34 cellular contexts compared by ENCODE assay signal in the genomic region with DNA sequence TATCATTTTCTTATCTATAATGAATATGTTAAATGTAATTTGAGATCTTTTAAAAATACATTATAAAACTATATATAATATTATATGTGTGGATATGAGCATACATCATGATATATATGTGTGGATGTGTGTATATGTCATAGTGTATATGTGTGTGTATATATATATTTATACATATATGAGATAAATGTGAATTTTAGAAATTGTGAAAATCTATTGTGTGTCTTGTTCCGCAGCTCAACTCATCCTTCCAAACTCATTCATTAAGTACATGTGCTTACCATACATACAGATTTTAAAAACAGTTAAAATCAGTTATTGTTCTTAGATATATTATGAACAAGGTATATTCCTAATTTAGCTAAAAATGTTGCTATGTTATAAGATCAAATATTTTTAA.
DNase-seq lines count a peak whose midpoint lies in the region; ATAC-seq, FAIRE-seq and TF ChIP-seq lines count a peak whose summit lies in the region.
"Had no signal": no experiment of that assay in that cellular context is flagged by ENCODE, and none has a peak within 500 bp of the region (broad histone marks: within the 10 kb centered on the region; RNA-seq: fewer than 3 reads in every experiment).

No MANE protein-coding gene starts in this region.

- H3K9me1 ChIP-seq in K562 (ENCODE audit: control insufficient read depth, insufficient read depth, low read length), result no peaks in the 10 kb centered on the region

- H3K4me2 ChIP-seq in K562 (ENCODE audit: insufficient read depth, low read length), result no peak overlapping the region
- H3K4me2 ChIP-seq: A549; BLaER1; BLaER1 treated with 17β-estradiol and CSF1 and Interleukin-3, amounts not matched to agents 10 nM and 100 nM had no signal

- H3K36me3 ChIP-seq in K562 (ENCODE audit: control insufficient read depth, insufficient read depth, low read length), result no peaks in the 10 kb centered on the region
- no peaks in the 10 kb centered on the region for H3K36me3 ChIP-seq in small intestine (ENCODE audit: control insufficient read depth in 2 of 2, insufficient read depth in 2 of 2, low read length in 2 of 2)
- H3K36me3 ChIP-seq in HAP-1 (replicated peaks), result no peaks in the 10 kb centered on the region
- H3K36me3 ChIP-seq: BE2C; BLaER1; BLaER1 treated with 17β-estradiol and CSF1 and Interleukin-3, amounts not matched to agents 10 nM and 100 nM had no signal

- TF ChIP-seq POLR2A in K562 (conservative IDR thresholded peaks at IDR 0.05), result no peak

- H3K27me3 ChIP-seq in K562 (ENCODE audit: control insufficient read depth in 2 of 2, insufficient read depth in 2 of 2, low read length in 2 of 2) (no peaks in the 10 kb centered on the region), small intestine (ENCODE audit: control insufficient read depth in 2 of 2, insufficient read depth in 2 of 2, low read length in 2 of 2) (no peaks in the 10 kb centered on the region), HAP-1 (ENCODE audit: low read depth) (no peaks in the 10 kb centered on the region)
- H3K27me3 ChIP-seq: BE2C; BLaER1; BLaER1 treated with 17β-estradiol and CSF1 and Interleukin-3, amounts not matched to agents 10 nM and 100 nM had no signal

- intact Hi-C loops in K562 (cut with micrococcal nuclease), result no loop called here

- H3K27ac ChIP-seq in K562 (ENCODE audit: extremely low read depth, low read depth, low read length) (no peak overlapping the region), small intestine (ENCODE audit: low read depth in 1 of 2, low read length in 1 of 2) (no peak overlapping the region), substantia nigra (ENCODE audit: low read depth, low read length, poor library complexity, severe bottlenecking) (no peak overlapping the region)
- H3K27ac ChIP-seq: 22Rv1; A549; BLaER1; BLaER1 treated with 17β-estradiol and CSF1 and Interleukin-3, amounts not matched to agents 10 nM and 100 nM; C4-2B had no signal

- peaks cover 3% of the 10 kb centered on the region; the same call in 1 of the 2 replicates for H3K9me3 ChIP-seq in K562 (replicated peaks; ENCODE audit: control insufficient read depth, insufficient read depth, low read depth, low read length)
- no peaks in the 10 kb centered on the region for H3K9me3 ChIP-seq in small intestine (ENCODE audit: control insufficient read depth, low read depth)
- H3K9me3 ChIP-seq in HAP-1, result no peaks in the 10 kb centered on the region
- H3K9me3 ChIP-seq: A549, BE2C, BLaER1, Caco-2 had no signal

- TF ChIP-seq EP300 in K562 (IDR thresholded peaks at IDR 0.05; ENCODE audit: low read length), result no peak

- DNase-seq in K562 (ENCODE audit: extremely low read depth in 1 of 4, low spot score in 3 of 4) (no peak), frontal cortex (ENCODE audit: low spot score in 2 of 2) (no peak), small intestine (no peak), substantia nigra (lab: John Stamatoyannopoulos, UW) (no peak), NCI-H345 treated with DMSO at 0.1 percent for 48 hours (lab: John Stamatoyannopoulos, UW; ENCODE audit: unreplicated experiment) (no peak), HAP-1 (ENCODE audit: low spot score in 2 of 2) (no peak)
- DNase-seq in central memory CD4-positive, alpha-beta T cell, result no peak
- DNase-seq: 8988T; ACHN; AML-193; BE2C; C1 segment of cervical spinal cord; Caco-2; Calu3; CD4-positive, alpha-beta memory T cell; CD4-positive, alpha-beta T cell; CD4-positive, CD25-positive, alpha-beta regulatory T cell; CD8-positive, alpha-beta memory T cell; CD8-positive, alpha-beta T cell; COR-L47; DMS 273 treated with DMSO at 0.1 percent for 48 hours; DMS153; DMS53; DMS79; DMS79 treated with DMSO at 0.1 percent for 48 hours; DND-41; EL had no signal

- FAIRE-seq in G401.6 (lab: Jason Lieb, UNC), result peak; percentile 54
- no peak for FAIRE-seq in K562 (lab: Jason Lieb, UNC)
- peak; percentile 39 for FAIRE-seq in frontal cortex (lab: Jason Lieb, UNC)
- FAIRE-seq in small intestine (lab: Jason Lieb, UNC), result peak; percentile 53
- FAIRE-seq: A549, D721Med had no signal

- no peak overlapping the region for H2AFZ ChIP-seq in K562 (ENCODE audit: low read depth, low read length)

- no peak for TF ChIP-seq RAD21 in K562 (CRISPR knock-in tag; conservative IDR thresholded peaks at IDR 0.05 in 1 of 2, IDR thresholded peaks at IDR 0.05 in 1 of 2)

- no peak for ATAC-seq in K562
- ATAC-seq: A549; CD8-positive, alpha-beta T cell had no signal

- no peak overlapping the region for H3K4me3 ChIP-seq in K562
- H3K4me3 ChIP-seq in small intestine (ENCODE audit: low read depth in 1 of 2, low read length in 2 of 2), result no peak overlapping the region
- no peak overlapping the region for H3K4me3 ChIP-seq in HAP-1
- H3K4me3 ChIP-seq: A549; BLaER1; BLaER1 treated with 17β-estradiol and CSF1 and Interleukin-3, amounts not matched to agents 10 nM and 100 nM had no signal

- no peaks in the 10 kb centered on the region for H3K79me2 ChIP-seq in K562 (ENCODE audit: control insufficient read depth, insufficient read depth, low read length)

- BruUV-seq in K562 (replicated peaks; lab: Mats Ljungman, UMichigan), result no TSS peak

- POLR2A ChIA-PET in K562 (lab: Yijun Ruan, JAX), result no interaction called here

- in situ Hi-C loops in K562 (cut with MboI), result no loop called here
- in situ Hi-C loops in HAP-1 (cut with MboI; ENCODE audit: low sequenced_read_pairs), result no loop called here

- no peak for TF ChIP-seq CTCF in K562 (IDR thresholded peaks at IDR 0.05 in 2 of 3, conservative IDR thresholded peaks at IDR 0.05 in 1 of 3; ENCODE audit: insufficient read depth in 2 of 3, low read depth in 1 of 3, low read length in 3 of 3)

- no peak overlapping the region for H3K9ac ChIP-seq in K562 (ENCODE audit: insufficient read depth in 1 of 2, low read depth in 2 of 2, low read length in 2 of 2)
- H3K9ac ChIP-seq: BLaER1; BLaER1 treated with 17β-estradiol and CSF1 and Interleukin-3, amounts not matched to agents 10 nM and 100 nM had no signal

- no peaks in the 10 kb centered on the region for H3K4me1 ChIP-seq in K562 (replicated peaks in 1 of 2; ENCODE audit: control insufficient read depth in 2 of 2, insufficient read depth in 2 of 2, low read length in 2 of 2)
- no peaks in the 10 kb centered on the region for H3K4me1 ChIP-seq in small intestine (ENCODE audit: control insufficient read depth in 2 of 2, insufficient read depth in 1 of 2, low read depth in 1 of 2, low read length in 1 of 2)
- H3K4me1 ChIP-seq in HAP-1, result no peaks in the 10 kb centered on the region
- H3K4me1 ChIP-seq: A549; BE2C; BLaER1; BLaER1 treated with 17β-estradiol and CSF1 and Interleukin-3, amounts not matched to agents 10 nM and 100 nM; Caco-2 had no signal

- CTCF ChIA-PET in K562 (lab: Yijun Ruan, JAX; ENCODE audit: low intra/inter-chr PET ratio), result no interaction called here

- 5% methylated on average over 1 of the region's 1 CpG for WGBS in K562 (ENCODE audit: insufficient coverage, low coverage, missing lambda C conversion rate)
- 91 to 97% (median 96%) methylated on average over 1 of the region's 1 CpG for WGBS in small intestine, 3 donors

- H4K20me1 ChIP-seq in K562 (replicated peaks; ENCODE audit: control insufficient read depth, insufficient read depth, low read length), result no peaks in the 10 kb centered on the region
- H4K20me1 ChIP-seq: BLaER1; BLaER1 treated with 17β-estradiol and CSF1 and Interleukin-3, amounts not matched to agents 10 nM and 100 nM had no signal

TF ChIP-seq in K562, 482 proteins besides CTCF, POLR2A, EP300 and RAD21:
- TF ChIP-seq MCM5 (IDR thresholded peaks at IDR 0.05; ENCODE audit: low read depth) (no peak), SMAD3 (CRISPR knock-in tag; conservative IDR thresholded peaks at IDR 0.05) (no peak), TFAM (CRISPR knock-in tag; conservative IDR thresholded peaks at IDR 0.05) (peak; percentile 100), EHMT2 (IDR thresholded peaks at IDR 0.05) (no peak)
